Comparison of ENCODE assay signal across 36 cellular contexts in genomic region chr12:194276-194675, GRCh38. TPM values are rescaled to one million over a fixed set of nuclear protein-coding genes. Genes with fewer than 3 reads are reported as not detected.
"Had no signal": no experiment of that assay in that cellular context is flagged by ENCODE, and none has a peak within 500 bp of the region (broad histone marks: within the 10 kb centered on the region; RNA-seq: fewer than 3 reads in every experiment).

No MANE protein-coding gene starts in this region.

- H3K4me3 Mint-ChIP-seq: activated naive CD4-positive, alpha-beta T cell treated with anti-CD3 and anti-CD28 coated beads for 36 hours; activated naive CD4-positive, alpha-beta T cell treated with anti-CD3 and anti-CD28 coated beads, Interleukin-2, amount 10 ng/mL, durations not matched to agents 7 days and 5 days; activated naive CD4-positive, alpha-beta T cell treated with anti-CD3 and anti-CD28 coated beads, Interleukin-2, amount 50 U/mL, for 24 hours; activated naive CD8-positive, alpha-beta T cell; activated naive CD8-positive, alpha-beta T cell treated with anti-CD3 and anti-CD28 coated beads, Interleukin-2, amount 10 ng/mL, durations not matched to agents 7 days and 5 days; activated T-cell treated with anti-CD3 and anti-CD28 coated beads, Interleukin-2, amount 50 U/mL, for 24 hours; activated T-cell treated with anti-CD3 and anti-CD28 coated beads, Interleukin-2, amount 50 U/mL, for 4 hours; activated T-cell treated with anti-CD3 and anti-CD28 coated beads, Interleukin-2, amount 50 U/mL, for 72 hours; activated T-helper 1 cell treated with anti-CD3 and anti-CD28 coated beads, Interleukin-12 subunit alpha, Interleukin-12 subunit beta, Interleukin-2, Interleukin-4 antibody, amounts not matched to agents 30 ng/mL and 10 ng/mL and 1 ng/mL, durations not matched to agents 14 hours and 24 hours and 36 hours; activated T-helper 17 cell treated with anti-CD3 and anti-CD28 coated beads, Interleukin-2, amount 50 U/mL, for 72 hours; brain; central memory CD8-positive, alpha-beta T cell had no signal

- H3K9me3 ChIP-seq: adrenal gland, ascending aorta, body of pancreas, breast epithelium had no signal

- H3K36me3 Mint-ChIP-seq: activated naive CD4-positive, alpha-beta T cell treated with anti-CD3 and anti-CD28 coated beads, Interleukin-2, amount 10 ng/mL, durations not matched to agents 7 days and 5 days; activated naive CD4-positive, alpha-beta T cell treated with anti-CD3 and anti-CD28 coated beads, Interleukin-2, amount 50 U/mL, for 24 hours; activated naive CD4-positive, alpha-beta T cell treated with anti-CD3 and anti-CD28 coated beads, Interleukin-2, amount 50 U/mL, for 72 hours; activated naive CD8-positive, alpha-beta T cell; activated naive CD8-positive, alpha-beta T cell treated with anti-CD3 and anti-CD28 coated beads, Interleukin-2, amount 10 ng/mL, durations not matched to agents 7 days and 5 days; brain had no signal

- ATAC-seq: activated naive CD4-positive, alpha-beta T cell treated with anti-CD3 and anti-CD28 coated beads, Interleukin-2, amount 50 U/mL, for 72 hours; activated T-cell treated with anti-CD3 and anti-CD28 coated beads, Interleukin-2, amount 50 U/mL, for 4 hours; activated T-cell treated with anti-CD3 and anti-CD28 coated beads, Interleukin-2, amount 50 U/mL, for 72 hours; activated T-helper 17 cell treated with anti-CD3 and anti-CD28 coated beads, Interleukin-2, amount 50 U/mL, for 72 hours; body of pancreas had no signal

- H3K36me3 ChIP-seq: adrenal gland, ascending aorta, brain microvascular endothelial cell, breast epithelium, cardiac muscle cell had no signal

- DNase-seq: activated effector memory CD4-positive, alpha-beta T cell treated with anti-CD3 and anti-CD28 coated beads, Interleukin-2, amount 50 U/mL, for 16 hours; activated effector memory CD4-positive, alpha-beta T cell treated with Interleukin-2 at 50 U/mL for 16 hours; activated gamma-delta T cell; activated gamma-delta T cell treated with Interleukin-2 at 50 U/mL for 16 hours; activated naive CD4-positive, alpha-beta T cell; activated naive CD4-positive, alpha-beta T cell treated with anti-CD3 and anti-CD28 coated beads for 36 hours; activated naive CD4-positive, alpha-beta T cell treated with anti-CD3 and anti-CD28 coated beads, Interleukin-2, amount 10 ng/mL, durations not matched to agents 7 days and 5 days; activated naive CD4-positive, alpha-beta T cell treated with anti-CD3 and anti-CD28 coated beads, Interleukin-2, amount 50 U/mL, for 16 hours; activated naive CD4-positive, alpha-beta T cell treated with Interleukin-2 at 50 U/mL for 16 hours; activated naive CD8-positive, alpha-beta T cell treated with anti-CD3 and anti-CD28 coated beads, Interleukin-2, amount 10 ng/mL, durations not matched to agents 7 days and 5 days; activated T-cell treated with anti-CD3 and anti-CD28 coated beads for 4 hours; activated T-cell treated with anti-CD3 and anti-CD28 coated beads, Interleukin-2, amount 50 U/mL, for 1 hour; activated T-cell treated with anti-CD3 and anti-CD28 coated beads, Interleukin-2, amount 50 U/mL, for 24 hours; activated T-cell treated with anti-CD3 and anti-CD28 coated beads, Interleukin-2, amount 50 U/mL, for 4 hours; activated T-cell treated with anti-CD3 and anti-CD28 coated beads, Interleukin-2, amount 50 U/mL, for 48 hours; activated T-cell treated with anti-CD3 and anti-CD28 coated beads, Interleukin-2, amount 50 U/mL, for 72 hours; amniotic stem cell; anterior cingulate cortex; aorta; body of pancreas; brain microvascular endothelial cell; central memory CD4-positive, alpha-beta T cell; cerebellar nuclear complex had no signal

- H3K27me3 ChIP-seq: adrenal gland, ascending aorta, body of pancreas, brain microvascular endothelial cell had no signal

- H3K4me1 ChIP-seq: ascending aorta, breast epithelium had no signal

- H3K9me3 Mint-ChIP-seq: activated naive CD4-positive, alpha-beta T cell treated with anti-CD3 and anti-CD28 coated beads for 36 hours; activated naive CD4-positive, alpha-beta T cell treated with anti-CD3 and anti-CD28 coated beads, Interleukin-2, amount 50 U/mL, for 24 hours; activated naive CD4-positive, alpha-beta T cell treated with anti-CD3 and anti-CD28 coated beads, Interleukin-2, amount 50 U/mL, for 72 hours; activated naive CD8-positive, alpha-beta T cell treated with anti-CD3 and anti-CD28 coated beads, Interleukin-2, amount 10 ng/mL, durations not matched to agents 7 days and 5 days; activated T-cell treated with anti-CD3 and anti-CD28 coated beads, Interleukin-2, amount 50 U/mL, for 24 hours; activated T-cell treated with anti-CD3 and anti-CD28 coated beads, Interleukin-2, amount 50 U/mL, for 4 hours; central memory CD8-positive, alpha-beta T cell had no signal

- H3K27ac ChIP-seq: adrenal gland, ascending aorta, body of pancreas, brain microvascular endothelial cell, breast epithelium, cardiac muscle cell had no signal

- H3K27ac Mint-ChIP-seq: activated naive CD4-positive, alpha-beta T cell treated with anti-CD3 and anti-CD28 coated beads for 36 hours; activated naive CD4-positive, alpha-beta T cell treated with anti-CD3 and anti-CD28 coated beads, Interleukin-2, amount 10 ng/mL, durations not matched to agents 7 days and 5 days; activated naive CD4-positive, alpha-beta T cell treated with anti-CD3 and anti-CD28 coated beads, Interleukin-2, amount 50 U/mL, for 24 hours; activated naive CD4-positive, alpha-beta T cell treated with anti-CD3 and anti-CD28 coated beads, Interleukin-2, amount 50 U/mL, for 72 hours; activated naive CD8-positive, alpha-beta T cell; activated naive CD8-positive, alpha-beta T cell treated with anti-CD3 and anti-CD28 coated beads, Interleukin-2, amount 10 ng/mL, durations not matched to agents 7 days and 5 days; activated T-cell treated with anti-CD3 and anti-CD28 coated beads, Interleukin-2, amount 50 U/mL, for 24 hours; activated T-cell treated with anti-CD3 and anti-CD28 coated beads, Interleukin-2, amount 50 U/mL, for 72 hours; activated T-helper 1 cell treated with anti-CD3 and anti-CD28 coated beads, Interleukin-12 subunit alpha, Interleukin-12 subunit beta, Interleukin-2, Interleukin-4 antibody, amounts not matched to agents 30 ng/mL and 10 ng/mL and 1 ng/mL, durations not matched to agents 14 hours and 24 hours and 36 hours; activated T-helper 17 cell treated with anti-CD3 and anti-CD28 coated beads, Interleukin-2, amount 50 U/mL, for 72 hours; activated T-helper 2 cell treated with anti-CD3 and anti-CD28 coated beads, Interferon-gamma antibody, Interleukin-2, Interleukin-4, amounts not matched to agents 10 μg/mL and 5 μg/mL and 100 μg/mL, durations not matched to agents 14 hours and 24 hours and 36 hours had no signal

- H3K4me1 Mint-ChIP-seq: activated naive CD4-positive, alpha-beta T cell treated with anti-CD3 and anti-CD28 coated beads, Interleukin-2, amount 10 ng/mL, durations not matched to agents 7 days and 5 days; activated naive CD4-positive, alpha-beta T cell treated with anti-CD3 and anti-CD28 coated beads, Interleukin-2, amount 50 U/mL, for 24 hours; activated naive CD8-positive, alpha-beta T cell treated with anti-CD3 and anti-CD28 coated beads, Interleukin-2, amount 10 ng/mL, durations not matched to agents 7 days and 5 days; activated T-helper 17 cell treated with anti-CD3 and anti-CD28 coated beads, Interleukin-2, amount 50 U/mL, for 72 hours; central memory CD8-positive, alpha-beta T cell had no signal

- H3K4me3 ChIP-seq: adrenal gland, ascending aorta, body of pancreas, breast epithelium, cardiac muscle cell had no signal

RNA-seq across cellular contexts. Expression of gene SLC6A12, which starts 19.7 kb away (rescaled TPM):
- total RNA-seq: activated naive CD4-positive, alpha-beta T cell treated with anti-CD3 and anti-CD28 coated beads, Interleukin-2, amount 50 U/mL, for 72 hours; activated naive CD8-positive, alpha-beta T cell treated with anti-CD3 and anti-CD28 coated beads, Interleukin-2, amount 10 ng/mL, durations not matched to agents 7 days and 5 days; activated T-helper 1 cell treated with anti-CD3 and anti-CD28 coated beads, Interleukin-12 subunit alpha, Interleukin-12 subunit beta, Interleukin-2, Interleukin-4 antibody, amounts not matched to agents 30 ng/mL and 10 ng/mL and 1 ng/mL, durations not matched to agents 14 hours and 24 hours and 36 hours; activated T-helper 17 cell treated with anti-CD3 and anti-CD28 coated beads, Interleukin-2, amount 50 U/mL, for 72 hours; bronchial epithelial cell had no signal
